In genomic region chr15:74870496-74871213, GRCh38 we compare ENCODE assay signal across 8 cellular contexts. TPM values are rescaled to one million over a fixed set of nuclear protein-coding genes. Genes with fewer than 3 reads are reported as not detected.
A peak's percentile ranks its signal among the peaks of the same experiment; 100 is the strongest.
DNase-seq lines count a peak whose midpoint lies in the region; ATAC-seq and TF ChIP-seq lines count a peak whose summit lies in the region.

No MANE protein-coding gene starts in this region.

- no peak for TF ChIP-seq CTCF in OCI-LY7 (conservative IDR thresholded peaks at IDR 0.05; ENCODE audit: low read length)
- TF ChIP-seq CTCF in psoas muscle (IDR thresholded peaks at IDR 0.05) = no peak

- H3K4me2 ChIP-seq in OCI-LY7 (ENCODE audit: low read length) = peak overlapping the region; percentile 67

- H3K9me2 ChIP-seq in OCI-LY7 (ENCODE audit: insufficient read depth, low read length) = no peaks in the 10 kb centered on the region

- POLR2A ChIA-PET in OCI-LY7 (lab: Charles Lee) = interaction anchor here (1.0 to 2.5 kb wide), 7 partner anchors 12 to 83 kb away, joined by 3 to 21 read pairs (median 5); no protein-coding TSS in a partner anchor

- H3K27me3 ChIP-seq in endocrine pancreas (ENCODE audit: control insufficient read depth, insufficient read depth, low read length) (no peaks in the 10 kb centered on the region), psoas muscle (ENCODE audit: insufficient read depth in 3 of 3, low read length in 2 of 3) (no peaks in the 10 kb centered on the region)

- peak overlapping the region; percentile 60 for H3K27ac ChIP-seq in OCI-LY7 (ENCODE audit: low read depth, low read length, poor library complexity, severe bottlenecking)
- H3K27ac ChIP-seq in psoas muscle = peak overlapping the region; percentile 77

- intact Hi-C loops in OCI-LY7 (cut with micrococcal nuclease; ENCODE audit: unreplicated experiment) = no loop called here
- intact Hi-C loops in psoas muscle (cut with DNase I) = no loop called here

- H3K36me3 ChIP-seq in OCI-LY7 (ENCODE audit: insufficient read depth, low read length) (peaks cover 34% of the 10 kb centered on the region), endocrine pancreas (ENCODE audit: control insufficient read depth, insufficient read depth, low read length) (no peaks in the 10 kb centered on the region), psoas muscle (ENCODE audit: insufficient read depth in 1 of 2, low read depth in 1 of 2) (peaks cover 0 to 3% of the 10 kb centered on the region in 2 donors)

- 26 to 49% (median 34%) methylated on average over 6 of the region's 6 CpGs for WGBS in psoas muscle, 3 donors

- CTCF ChIA-PET in OCI-LY7 (lab: Charles Lee; ENCODE audit: unreplicated experiment) = interaction anchor here (0.8 to 1.1 kb wide), 3 partner anchors 12 to 26 kb away, joined by 3 to 4 read pairs (median 3); no protein-coding TSS in a partner anchor

- H3K9me3 ChIP-seq in OCI-LY7 (ENCODE audit: low read length) = peaks cover 16% of the 10 kb centered on the region
- no peaks in the 10 kb centered on the region for H3K9me3 ChIP-seq in endocrine pancreas (ENCODE audit: control insufficient read depth, low read length)
- H3K9me3 ChIP-seq in psoas muscle = no peaks in the 10 kb centered on the region

- peak overlapping the region; percentile 31 for H3K9ac ChIP-seq in endocrine pancreas (ENCODE audit: control insufficient read depth, insufficient read depth, low read length)

- DNase-seq in ELR (ENCODE audit: low read depth) (peak; percentile 36), OCI-LY7 (ENCODE audit: low spot score) (no peak), psoas muscle (no peak), HuH-7 (ENCODE audit: low spot score) (no peak), middle frontal gyrus (ENCODE audit: extremely low spot score, low spot score) (no peak)
- no peak for DNase-seq in stimulated activated CD4-positive, alpha-beta T cell treated with anti-CD3 and anti-CD28 coated beads, Interleukin-4, amount 100 ng/mL, for 24 hours

- ATAC-seq in psoas muscle (no peak), HG03378 (IDR thresholded peaks at IDR 0.05; ENCODE audit: unreplicated experiment) (no peak)

- H3K4me1 ChIP-seq in OCI-LY7 (ENCODE audit: insufficient read depth, low read length, poor library complexity, severe bottlenecking) (peaks cover 38% of the 10 kb centered on the region), endocrine pancreas (ENCODE audit: control insufficient read depth, insufficient read depth, low read length) (peaks cover 8% of the 10 kb centered on the region), psoas muscle (peaks cover 60% of the 10 kb centered on the region)

- peak overlapping the region; percentile 38 for H3K4me3 ChIP-seq in OCI-LY7 (ENCODE audit: low read depth, low read length, poor library complexity, severe bottlenecking)
- no peak overlapping the region for H3K4me3 ChIP-seq in endocrine pancreas (ENCODE audit: control insufficient read depth, insufficient read depth, low read length)
- peak overlapping the region; percentile 39 for H3K4me3 ChIP-seq in psoas muscle

- no peak overlapping the region for H2AFZ ChIP-seq in OCI-LY7 (ENCODE audit: low read length)

- peaks cover 61% of the 10 kb centered on the region for H3K79me2 ChIP-seq in OCI-LY7 (ENCODE audit: insufficient read depth, low read depth, low read length)

- peaks cover 5% of the 10 kb centered on the region for H4K20me1 ChIP-seq in OCI-LY7 (ENCODE audit: insufficient read depth, low read length)

- BruUV-seq in OCI-LY7 (replicated peaks; lab: Mats Ljungman, UMichigan) = TSS peak; percentile 44

RNA-seq across cellular contexts. Expression of gene SCAMP2, which starts 2.5 kb away (rescaled TPM):
- 21.3 and 24.6 TPM in 2 replicates for total RNA-seq in OCI-LY7 (2014; rRNA removed; shearing (Covaris generic))
- 50.7 and 55.2 TPM in 2 replicates for total RNA-seq in OCI-LY7 (2022)
- 10 to 100 TPM; 32.1 to 67.3 (median 52.6) TPM for total RNA-seq in psoas muscle
- polyA plus RNA-seq in psoas muscle = 10 to 100 TPM; 40.2 to 73.6 (median 48.6) TPM

RNA-seq across cellular contexts. Expression of gene MPI, which starts 19.2 kb away (rescaled TPM):
- total RNA-seq in OCI-LY7 (2014; rRNA removed; shearing (Covaris generic)) = 43.3 and 58.9 TPM in 2 replicates
- total RNA-seq in OCI-LY7 (2022) (51.3 and 67.2 TPM in 2 replicates), psoas muscle (10 to 100 TPM; 37.6 to 61.2 (median 43.2) TPM)
- polyA plus RNA-seq in psoas muscle = 10 to 100 TPM; 26.4 to 50.5 (median 38.9) TPM

RNA-seq across cellular contexts. Expression of gene ULK3, which starts 27.7 kb away (rescaled TPM):
- total RNA-seq in OCI-LY7 (2014; rRNA removed; shearing (Covaris generic)) = 22.2 and 31.7 TPM in 2 replicates
- total RNA-seq in OCI-LY7 (2022) = 30.2 and 46.4 TPM in 2 replicates
- total RNA-seq in psoas muscle = 10 to 100 TPM; 17.7 to 34.5 (median 27.0) TPM
- 10 to 100 TPM; 33.2 to 43.5 (median 42.8) TPM for polyA plus RNA-seq in psoas muscle

RNA-seq across cellular contexts. Expression of gene FAM219B, which starts 36.0 kb away (rescaled TPM):
- 50.9 and 52.3 TPM in 2 replicates for total RNA-seq in OCI-LY7 (2014; rRNA removed; shearing (Covaris generic))
- 62.8 and 67.6 TPM in 2 replicates for total RNA-seq in OCI-LY7 (2022)
- total RNA-seq in psoas muscle = 10 to 100 TPM; 41.0 to 78.0 (median 53.7) TPM
- 10 to 100 TPM; 26.5 to 48.4 (median 27.2) TPM for polyA plus RNA-seq in psoas muscle

RNA-seq across cellular contexts. Expression of gene CPLX3, which starts 44.2 kb away (rescaled TPM):
- 0.35 and 0.57 TPM in 2 replicates for total RNA-seq in OCI-LY7 (2014; rRNA removed; shearing (Covaris generic))
- total RNA-seq in OCI-LY7 (2022) (1.5 and 2.1 TPM in 2 replicates), psoas muscle (under 1 TPM in 1 of 4 donors, not detected in 3; 0.19 TPM)
- polyA plus RNA-seq in psoas muscle = under 1 TPM in 2 of 3 donors, not detected in 1; 0.03 to 0.04 TPM
